In genomic region chr11:32431657-32432056, GRCh38 we compare ENCODE assay signal across 29 cellular contexts. TPM values are rescaled to one million over a fixed set of nuclear protein-coding genes. Genes with fewer than 3 reads are reported as not detected.
"Had no signal": no experiment of that assay in that cellular context is flagged by ENCODE, and none has a peak within 500 bp of the region (broad histone marks: within the 10 kb centered on the region; RNA-seq: fewer than 3 reads in every experiment).

No MANE protein-coding gene starts in this region.

- H3K9me3 Mint-ChIP-seq: activated CD4-positive, alpha-beta memory T cell treated with anti-CD3 and anti-CD28 coated beads, Interleukin-2, amount 10 ng/mL, durations not matched to agents 7 days and 5 days; activated CD4-positive, alpha-beta T cell treated with anti-CD3 and anti-CD28 coated beads, Interleukin-2, amount 10 ng/mL, durations not matched to agents 24 days and 14 days; activated naive CD4-positive, alpha-beta T cell treated with anti-CD3 and anti-CD28 coated beads, Interleukin-2, amount 10 ng/mL, durations not matched to agents 7 days and 5 days; activated T-cell treated with anti-CD3 and anti-CD28 coated beads, Interleukin-2, amount 50 U/mL, for 72 hours; endodermal cell; stimulated activated naive CD8-positive, alpha-beta T cell treated with anti-CD3 and anti-CD28 coated beads, Interleukin-15, Interleukin-2, amounts not matched to agents 100 ng/mL and 50 ng/mL, for 24 hours; T-cell; T-helper 2 cell treated with Interferon-gamma antibody and Interleukin-4, amounts not matched to agents 5 μg/mL and 100 μg/mL, for 36 hours had no signal

- DNase-seq: activated CD4-positive, alpha-beta memory T cell treated with anti-CD3 and anti-CD28 coated beads, Interleukin-2, amount 10 ng/mL, durations not matched to agents 7 days and 5 days; activated CD4-positive, alpha-beta T cell treated with anti-CD3 and anti-CD28 coated beads, Interleukin-2, amount 10 ng/mL, durations not matched to agents 24 days and 14 days; activated effector memory CD4-positive, alpha-beta T cell treated with Interleukin-2 at 50 U/mL for 16 hours; activated naive CD4-positive, alpha-beta T cell treated with anti-CD3 and anti-CD28 coated beads, Interleukin-2, amount 10 ng/mL, durations not matched to agents 7 days and 5 days; activated T-cell treated with anti-CD3 and anti-CD28 coated beads, Interleukin-2, amount 50 U/mL, for 72 hours; amygdala; cortex of kidney; esophagus squamous epithelium; hippocampal formation; left colon; naive thymus-derived CD8-positive, alpha-beta T cell; pancreas; psoas muscle; stimulated activated CD4-positive, alpha-beta T cell treated with anti-CD3 and anti-CD28 coated beads, Interleukin-1b, Interleukin-23, amount 100 ng/mL, for 48 hours; substantia nigra; T-cell; tibial artery had no signal

- H3K36me3 ChIP-seq: cardiac muscle cell, esophagus squamous epithelium, neutrophil, pancreas, tibial artery had no signal

- H3K36me3 Mint-ChIP-seq: activated naive CD4-positive, alpha-beta T cell treated with anti-CD3 and anti-CD28 coated beads, Interleukin-2, amount 10 ng/mL, durations not matched to agents 7 days and 5 days; T-cell had no signal

- FAIRE-seq: pancreas had no signal

- H3K27ac ChIP-seq: body of pancreas, cardiac muscle cell, esophagus squamous epithelium, neutrophil, pancreas, psoas muscle, tibial artery, VCaP had no signal

- H3K4me3 Mint-ChIP-seq: activated CD4-positive, alpha-beta memory T cell treated with anti-CD3 and anti-CD28 coated beads, Interleukin-2, amount 10 ng/mL, durations not matched to agents 7 days and 5 days; activated CD4-positive, alpha-beta T cell treated with anti-CD3 and anti-CD28 coated beads, Interleukin-2, amount 10 ng/mL, durations not matched to agents 24 days and 14 days; activated naive CD4-positive, alpha-beta T cell treated with anti-CD3 and anti-CD28 coated beads, Interleukin-2, amount 10 ng/mL, durations not matched to agents 7 days and 5 days; activated T-cell treated with anti-CD3 and anti-CD28 coated beads, Interleukin-2, amount 50 U/mL, for 72 hours; stimulated activated naive CD8-positive, alpha-beta T cell treated with anti-CD3 and anti-CD28 coated beads, Interleukin-15, Interleukin-2, amounts not matched to agents 100 ng/mL and 50 ng/mL, for 24 hours; T-helper 2 cell treated with Interferon-gamma antibody and Interleukin-4, amounts not matched to agents 5 μg/mL and 100 μg/mL, for 36 hours had no signal

- H3K4me1 ChIP-seq: pancreas, psoas muscle had no signal

- H3K27ac Mint-ChIP-seq: activated CD4-positive, alpha-beta memory T cell treated with anti-CD3 and anti-CD28 coated beads, Interleukin-2, amount 10 ng/mL, durations not matched to agents 7 days and 5 days; activated CD4-positive, alpha-beta T cell treated with anti-CD3 and anti-CD28 coated beads, Interleukin-2, amount 10 ng/mL, durations not matched to agents 24 days and 14 days; activated naive CD4-positive, alpha-beta T cell treated with anti-CD3 and anti-CD28 coated beads, Interleukin-2, amount 10 ng/mL, durations not matched to agents 7 days and 5 days; activated T-cell treated with anti-CD3 and anti-CD28 coated beads, Interleukin-2, amount 50 U/mL, for 72 hours; endodermal cell; stimulated activated naive CD8-positive, alpha-beta T cell treated with anti-CD3 and anti-CD28 coated beads, Interleukin-15, Interleukin-2, amounts not matched to agents 100 ng/mL and 50 ng/mL, for 24 hours; T-cell; T-helper 2 cell treated with Interferon-gamma antibody and Interleukin-4, amounts not matched to agents 5 μg/mL and 100 μg/mL, for 36 hours had no signal

- H3K9me3 ChIP-seq: body of pancreas, esophagus squamous epithelium, neutrophil, pancreas, psoas muscle, tibial artery had no signal

- ATAC-seq: activated CD4-positive, CD25-positive, alpha-beta regulatory T cell treated with anti-CD3 and anti-CD28 coated beads, Interleukin-2, amount 50 U/mL, for 24 hours; activated T-cell treated with anti-CD3 and anti-CD28 coated beads, Interleukin-2, amount 50 U/mL, for 72 hours; body of pancreas; naive thymus-derived CD8-positive, alpha-beta T cell; psoas muscle; right cardiac atrium; T-cell had no signal

- H3K4me3 ChIP-seq: body of pancreas, esophagus squamous epithelium, pancreas, psoas muscle, tibial artery had no signal

RNA-seq across cellular contexts. Expression of gene WT1, which starts 3.7 kb away (rescaled TPM):
- total RNA-seq: activated CD4-positive, alpha-beta memory T cell treated with anti-CD3 and anti-CD28 coated beads, Interleukin-2, amount 10 ng/mL, durations not matched to agents 7 days and 5 days; activated CD4-positive, alpha-beta T cell treated with anti-CD3 and anti-CD28 coated beads, Interleukin-2, amount 10 ng/mL, durations not matched to agents 24 days and 14 days; activated T-cell treated with anti-CD3 and anti-CD28 coated beads, Interleukin-2, amount 50 U/mL, for 72 hours; cerebellum; esophagus squamous epithelium; left colon; lung microvascular endothelial cell; naive thymus-derived CD8-positive, alpha-beta T cell; skeletal muscle tissue; T-cell had no signal
- polyA plus RNA-seq: naive thymus-derived CD8-positive, alpha-beta T cell had no signal
